1 cellular context compared by ENCODE assay signal in genomic region chr3:137163958-137164357, GRCh38.
TF ChIP-seq lines count a peak whose summit lies in the region.

No MANE protein-coding gene starts in this region.

TF ChIP-seq in H1, 55 proteins besides CTCF, POLR2A, EP300 and RAD21 (continued from another document):
- TF ChIP-seq CHD2 (IDR thresholded peaks at IDR 0.05; ENCODE audit: low read length) (no peak), RXRA (IDR thresholded peaks at IDR 0.05; ENCODE audit: insufficient read depth, low read depth, low read length) (no peak)
